Comparison of ENCODE assay signal across 1 cellular context in genomic region chr16:28858366-28858915, GRCh38. TPM values are rescaled to one million over a fixed set of nuclear protein-coding genes. Genes with fewer than 3 reads are reported as not detected.
"Had no signal": no experiment of that assay in that cellular context is flagged by ENCODE, and none has a peak within 500 bp of the region (broad histone marks: within the 10 kb centered on the region; RNA-seq: fewer than 3 reads in every experiment).

No MANE protein-coding gene starts in this region.

RNA-seq across cellular contexts. Expression of gene ATP2A1, which starts 19.8 kb away (rescaled TPM):
- total RNA-seq: vagina had no signal
